ENCODE assay signal across 8 cellular contexts in genomic region chr17:48100591-48101011, GRCh38. TPM values are rescaled to one million over a fixed set of nuclear protein-coding genes. Genes with fewer than 3 reads are reported as not detected.
DNase-seq lines count a peak whose midpoint lies in the region; ATAC-seq and TF ChIP-seq lines count a peak whose summit lies in the region.

No MANE protein-coding gene starts in this region.

- H3K4me3 Mint-ChIP-seq in activated CD4-positive, alpha-beta T cell treated with anti-CD3 and anti-CD28 coated beads, Interleukin-2, amount 10 ng/mL, durations not matched to agents 7 days and 5 days = peak overlapping the region; percentile 96
- peak overlapping the region; percentile 99 for H3K4me3 Mint-ChIP-seq in activated CD8-positive, alpha-beta T cell treated with anti-CD3 and anti-CD28 coated beads, Interleukin-2, amount 10 ng/mL, durations not matched to agents 7 days and 5 days
- H3K4me3 Mint-ChIP-seq in glutamatergic neuron (ENCODE audit: unreplicated experiment) = peak overlapping the region; percentile 93

- H3K36me3 Mint-ChIP-seq in activated CD4-positive, alpha-beta T cell treated with anti-CD3 and anti-CD28 coated beads, Interleukin-2, amount 10 ng/mL, durations not matched to agents 7 days and 5 days (ENCODE audit: low read depth) = peaks cover 16% of the 10 kb centered on the region
- peaks cover 17% of the 10 kb centered on the region for H3K36me3 Mint-ChIP-seq in activated CD8-positive, alpha-beta T cell treated with anti-CD3 and anti-CD28 coated beads, Interleukin-2, amount 10 ng/mL, durations not matched to agents 7 days and 5 days (ENCODE audit: low read depth)
- no peaks in the 10 kb centered on the region for H3K36me3 Mint-ChIP-seq in glutamatergic neuron (ENCODE audit: unreplicated experiment)

- no peaks in the 10 kb centered on the region for H3K27me3 Mint-ChIP-seq in activated CD4-positive, alpha-beta T cell treated with anti-CD3 and anti-CD28 coated beads, Interleukin-2, amount 10 ng/mL, durations not matched to agents 7 days and 5 days
- no peaks in the 10 kb centered on the region for H3K27me3 Mint-ChIP-seq in activated CD8-positive, alpha-beta T cell treated with anti-CD3 and anti-CD28 coated beads, Interleukin-2, amount 10 ng/mL, durations not matched to agents 7 days and 5 days (ENCODE audit: low read depth)
- peaks cover 8% of the 10 kb centered on the region for H3K27me3 Mint-ChIP-seq in glutamatergic neuron (ENCODE audit: unreplicated experiment)

- peak overlapping the region; percentile 89 for H3K4me2 ChIP-seq in osteoblast (ENCODE audit: insufficient read depth, low read length)

- POLR2A ChIA-PET in activated CD4-positive, alpha-beta T cell treated with anti-CD3 and anti-CD28 coated beads, Interleukin-2, amount 10 ng/mL, durations not matched to agents 7 days and 5 days (lab: Charles Lee) = no interaction called here
- POLR2A ChIA-PET in activated CD8-positive, alpha-beta T cell treated with anti-CD3 and anti-CD28 coated beads, Interleukin-2, amount 10 ng/mL, durations not matched to agents 7 days and 5 days (lab: Charles Lee) = interaction anchor here (0.7 to 1.7 kb wide), 5 partner anchors 12 to 53 kb away, joined by 3 to 7 read pairs (median 3); partner anchors contain the start of gene NFE2L1

- ATAC-seq in activated CD8-positive, alpha-beta T cell treated with anti-CD3 and anti-CD28 coated beads, Interleukin-2, amount 10 ng/mL, durations not matched to agents 7 days and 5 days = no peak

- peaks cover 62% of the 10 kb centered on the region for H3K4me1 Mint-ChIP-seq in activated CD4-positive, alpha-beta T cell treated with anti-CD3 and anti-CD28 coated beads, Interleukin-2, amount 10 ng/mL, durations not matched to agents 7 days and 5 days
- H3K4me1 Mint-ChIP-seq in activated CD8-positive, alpha-beta T cell treated with anti-CD3 and anti-CD28 coated beads, Interleukin-2, amount 10 ng/mL, durations not matched to agents 7 days and 5 days (ENCODE audit: low read depth) = peaks cover 54% of the 10 kb centered on the region
- peaks cover 9% of the 10 kb centered on the region for H3K4me1 Mint-ChIP-seq in glutamatergic neuron (ENCODE audit: low read depth, unreplicated experiment)

- peaks cover 54% of the 10 kb centered on the region for H3K79me2 ChIP-seq in osteoblast (ENCODE audit: insufficient read depth, low read length)

- CTCF ChIA-PET in activated CD4-positive, alpha-beta T cell treated with anti-CD3 and anti-CD28 coated beads, Interleukin-2, amount 10 ng/mL, durations not matched to agents 7 days and 5 days (lab: Charles Lee) = interaction anchor here (0.8 to 1.1 kb wide), 5 partner anchors 15 to 536 kb away, joined by 3 to 4 read pairs (median 3); no protein-coding TSS in a partner anchor
- CTCF ChIA-PET in activated CD8-positive, alpha-beta T cell treated with anti-CD3 and anti-CD28 coated beads, Interleukin-2, amount 10 ng/mL, durations not matched to agents 7 days and 5 days (lab: Charles Lee) = interaction anchor here (0.8 to 8.2 kb wide), 6 partner anchors 10 to 32 kb away, joined by 3 to 89 read pairs (median 5); no protein-coding TSS in a partner anchor

- H4K20me1 ChIP-seq in osteoblast (ENCODE audit: insufficient read depth, low read length) = no peaks in the 10 kb centered on the region

- peak overlapping the region; percentile 95 for H3K27ac Mint-ChIP-seq in activated CD4-positive, alpha-beta T cell treated with anti-CD3 and anti-CD28 coated beads, Interleukin-2, amount 10 ng/mL, durations not matched to agents 7 days and 5 days
- H3K27ac Mint-ChIP-seq in activated CD8-positive, alpha-beta T cell treated with anti-CD3 and anti-CD28 coated beads, Interleukin-2, amount 10 ng/mL, durations not matched to agents 7 days and 5 days = peak overlapping the region; percentile 88
- H3K27ac Mint-ChIP-seq in glutamatergic neuron (ENCODE audit: unreplicated experiment) = peak overlapping the region; percentile 67

- peaks cover 3% of the 10 kb centered on the region for H3K36me3 ChIP-seq in osteoblast (ENCODE audit: insufficient read depth, low read length)

- no peaks in the 10 kb centered on the region for H3K27me3 ChIP-seq in osteoblast (ENCODE audit: insufficient read depth, low read length)

- no peak for TF ChIP-seq CTCF in glutamatergic neuron (IDR thresholded peaks at IDR 0.05; ENCODE audit: partially characterized antibody, unreplicated experiment)
- TF ChIP-seq CTCF in osteoblast (IDR thresholded peaks at IDR 0.05; ENCODE audit: extremely low read depth, low read depth, low read length) = no peak

- peak overlapping the region; percentile 92 for H2AFZ ChIP-seq in osteoblast (ENCODE audit: low read length)

- DNase-seq in activated CD4-positive, alpha-beta T cell treated with anti-CD3 and anti-CD28 coated beads, Interleukin-2, amount 10 ng/mL, durations not matched to agents 7 days and 5 days = no peak
- no peak for DNase-seq in activated CD4-positive, alpha-beta T cell treated with anti-CD3 and anti-CD28 coated beads, Interleukin-2, amount 50 U/mL, for 1 hour
- DNase-seq in NCI-H1092 treated with DMSO at 0.1 percent for 48 hours (lab: John Stamatoyannopoulos, UW) (peak; percentile 66), glutamatergic neuron (peak; percentile 71), osteoblast (ENCODE audit: insufficient read length, low spot score, missing footprints) (no peak), cortex of kidney (lab: John Stamatoyannopoulos, UW) (no peak)
- no peak for DNase-seq in activated CD8-positive, alpha-beta T cell treated with anti-CD3 and anti-CD28 coated beads, Interleukin-2, amount 10 ng/mL, durations not matched to agents 7 days and 5 days
- DNase-seq in activated CD8-positive, alpha-beta memory T cell treated with anti-CD3 and anti-CD28 coated beads for 24 hours = no peak

- H3K9me3 Mint-ChIP-seq in activated CD4-positive, alpha-beta T cell treated with anti-CD3 and anti-CD28 coated beads, Interleukin-2, amount 10 ng/mL, durations not matched to agents 7 days and 5 days = peaks cover 12% of the 10 kb centered on the region
- peaks cover 13% of the 10 kb centered on the region for H3K9me3 Mint-ChIP-seq in activated CD8-positive, alpha-beta T cell treated with anti-CD3 and anti-CD28 coated beads, Interleukin-2, amount 10 ng/mL, durations not matched to agents 7 days and 5 days (ENCODE audit: insufficient read depth)
- peaks cover 8% of the 10 kb centered on the region for H3K9me3 Mint-ChIP-seq in glutamatergic neuron (ENCODE audit: unreplicated experiment)

- H3K4me3 ChIP-seq in osteoblast (ENCODE audit: insufficient read depth, low read length) = peak overlapping the region; percentile 91

- H3K4me1 ChIP-seq in osteoblast (ENCODE audit: insufficient read depth, low read length) = peaks cover 3% of the 10 kb centered on the region

- peak overlapping the region; percentile 70 for H3K27ac ChIP-seq in osteoblast (ENCODE audit: low read depth, low read length)

- no peaks in the 10 kb centered on the region for H3K9me3 ChIP-seq in osteoblast (ENCODE audit: low read depth, low read length)

RNA-seq across cellular contexts. Expression of gene CBX1, which starts 0.7 kb away (rescaled TPM):
- 10 to 100 TPM; 63.6 to 64.8 TPM for total RNA-seq in activated CD4-positive, alpha-beta T cell treated with anti-CD3 and anti-CD28 coated beads, Interleukin-2, amount 10 ng/mL, durations not matched to agents 7 days and 5 days
- 10 to 100 TPM; 68.2 to 70.3 TPM for total RNA-seq in activated CD8-positive, alpha-beta T cell treated with anti-CD3 and anti-CD28 coated beads, Interleukin-2, amount 10 ng/mL, durations not matched to agents 7 days and 5 days
- total RNA-seq in glutamatergic neuron (ENCODE audit: unreplicated experiment) (141 TPM), osteoblast (29.5 and 30.0 TPM in 2 replicates)

RNA-seq across cellular contexts. Expression of gene SNX11, which starts 7.0 kb away (rescaled TPM):
- 10 to 100 TPM; 21.2 to 22.4 TPM for total RNA-seq in activated CD4-positive, alpha-beta T cell treated with anti-CD3 and anti-CD28 coated beads, Interleukin-2, amount 10 ng/mL, durations not matched to agents 7 days and 5 days
- 10 to 100 TPM; 33.3 to 34.2 TPM for total RNA-seq in activated CD8-positive, alpha-beta T cell treated with anti-CD3 and anti-CD28 coated beads, Interleukin-2, amount 10 ng/mL, durations not matched to agents 7 days and 5 days
- total RNA-seq in glutamatergic neuron (ENCODE audit: unreplicated experiment) (44.0 TPM), osteoblast (13.6 and 20.6 TPM in 2 replicates)

RNA-seq across cellular contexts. Expression of gene NFE2L1, which starts 52.4 kb away (rescaled TPM):
- 10 to 100 TPM; 53.2 to 65.9 TPM for total RNA-seq in activated CD4-positive, alpha-beta T cell treated with anti-CD3 and anti-CD28 coated beads, Interleukin-2, amount 10 ng/mL, durations not matched to agents 7 days and 5 days
- 10 to 100 TPM; 44.1 to 50.7 TPM for total RNA-seq in activated CD8-positive, alpha-beta T cell treated with anti-CD3 and anti-CD28 coated beads, Interleukin-2, amount 10 ng/mL, durations not matched to agents 7 days and 5 days
- 190 TPM for total RNA-seq in glutamatergic neuron (ENCODE audit: unreplicated experiment)
- 144 and 165 TPM in 2 replicates for total RNA-seq in osteoblast

Comparison
In these comparisons a context has a peak if more than half of its experiments do, and no peak if none do; other contexts are left out.
1. DNase-seq: peak in NCI-H1092 treated with DMSO at 0.1 percent for 48 hours (single experiment) and glutamatergic neuron (single experiment); none in activated CD4-positive, alpha-beta T cell treated with anti-CD3 and anti-CD28 coated beads, Interleukin-2, amount 10 ng/mL, durations not matched to agents 7 days and 5 days (single experiment), activated CD4-positive, alpha-beta T cell treated with anti-CD3 and anti-CD28 coated beads, Interleukin-2, amount 50 U/mL, for 1 hour (single experiment), activated CD8-positive, alpha-beta T cell treated with anti-CD3 and anti-CD28 coated beads, Interleukin-2, amount 10 ng/mL, durations not matched to agents 7 days and 5 days (single experiment), osteoblast (single experiment), activated CD8-positive, alpha-beta memory T cell treated with anti-CD3 and anti-CD28 coated beads for 24 hours (single experiment) and cortex of kidney (single experiment).
2. Peak in every context shown above with its lines, with median percentiles within 50 percentile points of each other: H3K27ac Mint-ChIP-seq and H3K4me3 Mint-ChIP-seq.